9 cellular contexts compared by ENCODE assay signal in the genomic region with DNA sequence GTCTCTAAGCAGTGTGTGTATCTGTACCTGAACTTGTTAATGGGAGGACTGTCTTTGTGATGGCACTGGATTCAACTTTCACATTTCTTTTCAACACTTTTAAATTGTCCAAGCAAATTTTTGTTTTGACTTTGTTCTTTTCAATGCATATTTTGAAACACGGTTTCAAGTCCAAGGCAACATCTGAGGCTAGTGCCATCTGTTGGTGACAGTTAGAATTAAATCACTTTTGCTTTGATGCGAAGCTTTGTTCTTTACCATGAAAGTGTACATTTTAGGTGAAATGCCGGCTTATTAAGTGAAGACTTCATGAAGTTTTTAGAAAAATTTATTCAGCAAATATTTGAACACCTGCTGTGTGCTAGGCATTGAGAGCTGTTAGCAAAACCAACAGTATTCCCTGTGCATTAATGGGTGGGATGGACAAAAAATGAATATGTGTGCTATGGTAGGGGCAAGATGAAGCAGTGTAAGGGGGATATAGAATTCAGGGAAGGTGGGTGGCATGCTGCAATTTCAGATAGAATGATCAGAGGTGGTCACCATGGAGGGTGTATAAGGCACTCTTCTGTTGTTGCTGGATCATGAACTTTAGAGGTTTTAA.
DNase-seq lines count a peak whose midpoint lies in the region; ATAC-seq and TF ChIP-seq lines count a peak whose summit lies in the region.
"Had no signal": no experiment of that assay in that cellular context is flagged by ENCODE, and none has a peak within 500 bp of the region (broad histone marks: within the 10 kb centered on the region; RNA-seq: fewer than 3 reads in every experiment).

No MANE protein-coding gene starts in this region.

- H3K4me1 ChIP-seq in OCI-LY3 (ENCODE audit: low read length) (peaks cover 34% of the 10 kb centered on the region), fibroblast of lung (ENCODE audit: control insufficient read depth, extremely low read depth, insufficient read depth, low read length) (no peaks in the 10 kb centered on the region), uterus (no peaks in the 10 kb centered on the region)

- H3K4me3 Mint-ChIP-seq in natural killer cell, result no peak overlapping the region
- no peak overlapping the region for H3K4me3 Mint-ChIP-seq in natural killer cell treated with Interleukin-12 subunit alpha and Interleukin-12 subunit beta and Interleukin-15 and Interleukin-18, amount 100 ng/mL, for 72 hours

- H3K4me3 ChIP-seq in OCI-LY3 (ENCODE audit: low read length), result no peak overlapping the region
- no peak overlapping the region for H3K4me3 ChIP-seq in fibroblast of lung (replicated peaks in 1 of 4; ENCODE audit: control extremely low read depth in 1 of 4, insufficient read depth in 1 of 4, low read depth in 3 of 4, low read length in 4 of 4)
- no peak overlapping the region for H3K4me3 ChIP-seq in uterus

- no peaks in the 10 kb centered on the region for H3K27me3 ChIP-seq in OCI-LY3 (ENCODE audit: low read depth, low read length)
- no peaks in the 10 kb centered on the region for H3K27me3 ChIP-seq in fibroblast of lung (ENCODE audit: control insufficient read depth, insufficient read depth, low read length)
- H3K27me3 ChIP-seq in uterus, result no peaks in the 10 kb centered on the region

- no peaks in the 10 kb centered on the region for H3K9me3 Mint-ChIP-seq in natural killer cell
- H3K9me3 Mint-ChIP-seq in natural killer cell treated with Interleukin-12 subunit alpha and Interleukin-12 subunit beta and Interleukin-15 and Interleukin-18, amount 100 ng/mL, for 72 hours, result no peaks in the 10 kb centered on the region

- peaks cover 6% of the 10 kb centered on the region for H3K36me3 Mint-ChIP-seq in natural killer cell
- peaks cover 7% of the 10 kb centered on the region for H3K36me3 Mint-ChIP-seq in natural killer cell treated with Interleukin-12 subunit alpha and Interleukin-12 subunit beta and Interleukin-15 and Interleukin-18, amount 100 ng/mL, for 72 hours

- H4K20me1 ChIP-seq in OCI-LY3 (ENCODE audit: insufficient read depth, low read length), result peaks cover 29% of the 10 kb centered on the region
- H4K20me1 ChIP-seq in fibroblast of lung (ENCODE audit: control insufficient read depth, extremely low read depth, insufficient read depth, low read length), result no peaks in the 10 kb centered on the region

- DNase-seq in natural killer cell (no peak), fibroblast of lung (ENCODE audit: low read depth in 2 of 2) (peak in 1 of 2 donors; percentile 26), uterus (no peak)
- DNase-seq in natural killer cell treated with Interleukin-12 subunit alpha and Interleukin-12 subunit beta and Interleukin-15 and Interleukin-18, amount 100 ng/mL, for 72 hours (ENCODE audit: low spot score), result no peak
- DNase-seq in activated effector memory CD4-positive, alpha-beta T cell treated with Interleukin-2 at 50 U/mL for 16 hours, result no peak
- DNase-seq: NK-92 treated with Interleukin-12 subunit alpha and Interleukin-12 subunit beta, amount 100 ng/mL, for 24 hours had no signal

- H2AFZ ChIP-seq in OCI-LY3 (ENCODE audit: low read depth, low read length) (no peak overlapping the region), fibroblast of lung (ENCODE audit: low read length) (no peak overlapping the region)

- H3K9ac ChIP-seq in OCI-LY3 (ENCODE audit: low read length) (no peak overlapping the region), fibroblast of lung (ENCODE audit: insufficient read depth, low read length) (no peak overlapping the region)

- intact Hi-C loops in natural killer cell (cut with micrococcal nuclease) (no loop called here), uterus (cut with DNase I; ENCODE audit: low total_unique reads) (no loop called here)

- no peaks in the 10 kb centered on the region for H3K27me3 Mint-ChIP-seq in natural killer cell (ENCODE audit: low read depth in 2 of 2)
- no peaks in the 10 kb centered on the region for H3K27me3 Mint-ChIP-seq in natural killer cell treated with Interleukin-12 subunit alpha and Interleukin-12 subunit beta and Interleukin-15 and Interleukin-18, amount 100 ng/mL, for 72 hours

- peak; percentile 61 for TF ChIP-seq CTCF in natural killer cell (IDR thresholded peaks at IDR 0.05)
- TF ChIP-seq CTCF in OCI-LY3 (IDR thresholded peaks at IDR 0.05; ENCODE audit: low read depth, low read length), result peak; percentile 68
- TF ChIP-seq CTCF in fibroblast of lung (conservative IDR thresholded peaks at IDR 0.05 in 1 of 2, IDR thresholded peaks at IDR 0.05 in 1 of 2; ENCODE audit: low read depth in 1 of 2, low read length in 2 of 2), result peak; percentile 15 to 49
- TF ChIP-seq CTCF in uterus (IDR thresholded peaks at IDR 0.05), result peak in 2 of 4 experiments; percentile 9 to 13

- peaks cover 11% of the 10 kb centered on the region for H3K36me3 ChIP-seq in OCI-LY3 (replicated peaks; ENCODE audit: low read depth, low read length)
- H3K36me3 ChIP-seq in fibroblast of lung (ENCODE audit: control insufficient read depth, insufficient read depth, low read length), result no peaks in the 10 kb centered on the region
- H3K36me3 ChIP-seq in uterus, result no peaks in the 10 kb centered on the region

- peaks cover 24 to 34% of the 10 kb centered on the region in 2 donors for H3K4me1 Mint-ChIP-seq in natural killer cell
- peaks cover 22 to 32% of the 10 kb centered on the region in 2 donors for H3K4me1 Mint-ChIP-seq in natural killer cell treated with Interleukin-12 subunit alpha and Interleukin-12 subunit beta and Interleukin-15 and Interleukin-18, amount 100 ng/mL, for 72 hours (ENCODE audit: low read depth in 2 of 2)

- H3K9me3 ChIP-seq in OCI-LY3 (ENCODE audit: insufficient read depth, low read length) (no peaks in the 10 kb centered on the region), fibroblast of lung (ENCODE audit: control insufficient read depth, insufficient read depth, low read depth, low read length) (no peaks in the 10 kb centered on the region), uterus (no peaks in the 10 kb centered on the region)

- H3K79me2 ChIP-seq in OCI-LY3 (ENCODE audit: low read length), result peaks cover 58% of the 10 kb centered on the region
- H3K79me2 ChIP-seq in fibroblast of lung (ENCODE audit: control insufficient read depth, insufficient read depth, low read length), result no peaks in the 10 kb centered on the region

- H3K27ac Mint-ChIP-seq in natural killer cell, result no peak overlapping the region
- H3K27ac Mint-ChIP-seq in natural killer cell treated with Interleukin-12 subunit alpha and Interleukin-12 subunit beta and Interleukin-15 and Interleukin-18, amount 100 ng/mL, for 72 hours, result no peak overlapping the region

- no peak for TF ChIP-seq POLR2A in uterus (IDR thresholded peaks at IDR 0.05)

- H3K4me2 ChIP-seq in OCI-LY3 (ENCODE audit: low read length) (peak overlapping the region; percentile 35; the same call in 1 of the 2 replicates), fibroblast of lung (ENCODE audit: extremely low read depth, insufficient read depth, low read length) (no peak overlapping the region)

- no peak overlapping the region for H3K27ac ChIP-seq in OCI-LY3 (ENCODE audit: low read length)
- no peak overlapping the region for H3K27ac ChIP-seq in fibroblast of lung (ENCODE audit: insufficient read depth, low read length)
- no peak overlapping the region for H3K27ac ChIP-seq in uterus

- ATAC-seq in natural killer cell, result no peak
- no peak for ATAC-seq in natural killer cell treated with Interleukin-12 subunit alpha and Interleukin-12 subunit beta and Interleukin-15 and Interleukin-18, amount 100 ng/mL, for 72 hours
- ATAC-seq in GM18520 (IDR thresholded peaks at IDR 0.05; ENCODE audit: unreplicated experiment), result no peak
- ATAC-seq in GM18517 (IDR thresholded peaks at IDR 0.05; ENCODE audit: unreplicated experiment), result no peak
